35 cellular contexts compared by ENCODE assay signal in the genomic region with DNA sequence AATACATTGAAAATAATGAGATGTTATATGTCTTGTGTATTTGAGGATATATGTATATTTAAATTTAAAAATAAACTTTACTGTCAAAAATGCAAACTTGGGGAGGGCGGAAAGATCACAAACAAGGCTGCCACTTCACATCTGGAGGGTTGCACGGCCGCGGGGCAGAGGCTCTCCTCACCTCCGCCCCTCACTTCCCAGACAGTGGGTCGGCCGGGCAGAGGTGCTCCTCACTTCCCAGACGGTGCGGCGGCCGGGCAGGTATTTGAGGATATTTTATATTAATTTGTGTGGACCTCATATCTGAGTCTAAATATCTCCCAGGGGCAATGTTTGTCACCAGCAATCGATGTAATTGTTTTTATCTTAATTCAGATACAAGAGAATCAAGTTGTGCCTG. TPM values are rescaled to one million over a fixed set of nuclear protein-coding genes. Genes with fewer than 3 reads are reported as not detected.
"Had no signal": no experiment of that assay in that cellular context is flagged by ENCODE, and none has a peak within 500 bp of the region (broad histone marks: within the 10 kb centered on the region; RNA-seq: fewer than 3 reads in every experiment).

No MANE protein-coding gene starts in this region.

- H3K27me3 Mint-ChIP-seq: dendritic cell treated with granulocyte-macrophage colony-stimulating factor and Interleukin-4, amounts not matched to agents 40 ng/mL and 50 ng/mL, for 4 days had no signal

- H3K27ac Mint-ChIP-seq: dendritic cell treated with granulocyte-macrophage colony-stimulating factor and Interleukin-4, amounts not matched to agents 40 ng/mL and 50 ng/mL, for 4 days; effector memory CD8-positive, alpha-beta T cell; endodermal cell; memory B cell; mesothelial cell of epicardium; naive thymus-derived CD4-positive, alpha-beta T cell had no signal

- H3K4me1 ChIP-seq: colonic mucosa, esophagus squamous epithelium, gastrocnemius medialis, left ventricle myocardium inferior had no signal

- H3K4me1 Mint-ChIP-seq: naive thymus-derived CD4-positive, alpha-beta T cell had no signal

- H3K36me3 Mint-ChIP-seq: memory B cell; naive thymus-derived CD4-positive, alpha-beta T cell had no signal

- H3K4me3 Mint-ChIP-seq: dendritic cell treated with granulocyte-macrophage colony-stimulating factor and Interleukin-4, amounts not matched to agents 40 ng/mL and 50 ng/mL, for 4 days; effector memory CD8-positive, alpha-beta T cell; endodermal cell; memory B cell; mesothelial cell of epicardium; naive thymus-derived CD4-positive, alpha-beta T cell had no signal

- ATAC-seq: effector memory CD8-positive, alpha-beta T cell; esophagus mucosa; gastrocnemius medialis; heart right ventricle; left colon; left lobe of liver; naive thymus-derived CD4-positive, alpha-beta T cell had no signal

- H3K27me3 ChIP-seq: colonic mucosa, gastrocnemius medialis had no signal

- H3K9me3 Mint-ChIP-seq: dendritic cell treated with granulocyte-macrophage colony-stimulating factor and Interleukin-4, amounts not matched to agents 40 ng/mL and 50 ng/mL, for 4 days; effector memory CD8-positive, alpha-beta T cell; endodermal cell; memory B cell; naive thymus-derived CD4-positive, alpha-beta T cell had no signal

- H3K27ac ChIP-seq: colonic mucosa, epithelial cell of prostate, esophagus squamous epithelium, gastrocnemius medialis, left ventricle myocardium inferior, lower lobe of right lung had no signal

- DNase-seq: colonic mucosa; cortex of kidney; effector CD8-positive, alpha-beta T cell; effector memory CD8-positive, alpha-beta T cell; endodermal cell; erythroblast; esophagus squamous epithelium; foreskin fibroblast; foreskin melanocyte; gastrocnemius medialis; glutamatergic neuron; head of caudate nucleus; heart right ventricle; hippocampal formation; left colon; left ventricle myocardium inferior; lower lobe of right lung; naive thymus-derived CD4-positive, alpha-beta T cell had no signal

- H3K4me3 ChIP-seq: colonic mucosa, esophagus squamous epithelium, gastrocnemius medialis, heart right ventricle, left ventricle myocardium inferior, lower lobe of right lung had no signal

- H3K36me3 ChIP-seq: colonic mucosa, esophagus squamous epithelium, gastrocnemius medialis, heart right ventricle, left ventricle myocardium inferior, lower lobe of right lung had no signal

- FAIRE-seq: endometrium, islet of Langerhans, keratinocyte had no signal

- H3K9me3 ChIP-seq: colonic mucosa, esophagus squamous epithelium, gastrocnemius medialis, heart right ventricle, left ventricle myocardium inferior, lower lobe of right lung had no signal

RNA-seq across cellular contexts. Expression of a gene that starts 3.7 kb away (rescaled TPM):
- total RNA-seq: chondrocyte, colonic mucosa, dermis microvascular lymphatic vessel endothelial cell, esophagus mucosa, esophagus squamous epithelium, gastrocnemius medialis, glomerular endothelial cell, kidney epithelial cell, left colon, left lobe of liver, left ventricle myocardium inferior, liver, lung microvascular endothelial cell, mesenteric fat pad, mesothelial cell of epicardium, mucosa of gallbladder had no signal
- polyA plus RNA-seq: heart right ventricle; keratinocyte; liver; naive thymus-derived CD4-positive, alpha-beta T cell had no signal
